Comparison of ENCODE assay signal across 22 cellular contexts in genomic region chr19:41745761-41746160, GRCh38. TPM values are rescaled to one million over a fixed set of nuclear protein-coding genes. Genes with fewer than 3 reads are reported as not detected.
"Had no signal": no experiment of that assay in that cellular context is flagged by ENCODE, and none has a peak within 500 bp of the region (broad histone marks: within the 10 kb centered on the region; RNA-seq: fewer than 3 reads in every experiment).

No MANE protein-coding gene starts in this region.

- H3K9me3 Mint-ChIP-seq: activated CD4-positive, alpha-beta T cell treated with anti-CD3 and anti-CD28 coated beads, Interleukin-2, amount 10 ng/mL, durations not matched to agents 24 days and 14 days; activated naive CD8-positive, alpha-beta T cell treated with anti-CD3 and anti-CD28 coated beads, Interleukin-2, amount 50 U/mL, for 24 hours; effector memory CD8-positive, alpha-beta T cell; nephron had no signal

- H3K4me1 ChIP-seq: breast epithelium, right atrium auricular region had no signal

- H3K4me3 Mint-ChIP-seq: activated CD4-positive, alpha-beta T cell treated with anti-CD3 and anti-CD28 coated beads, Interleukin-2, amount 10 ng/mL, durations not matched to agents 24 days and 14 days; activated naive CD8-positive, alpha-beta T cell treated with anti-CD3 and anti-CD28 coated beads, Interleukin-2, amount 50 U/mL, for 24 hours; effector memory CD8-positive, alpha-beta T cell; nephron had no signal

- H3K4me1 Mint-ChIP-seq: nephron had no signal

- H3K27ac Mint-ChIP-seq: activated CD4-positive, alpha-beta T cell treated with anti-CD3 and anti-CD28 coated beads, Interleukin-2, amount 10 ng/mL, durations not matched to agents 24 days and 14 days; activated naive CD8-positive, alpha-beta T cell treated with anti-CD3 and anti-CD28 coated beads, Interleukin-2, amount 50 U/mL, for 24 hours; effector memory CD8-positive, alpha-beta T cell; nephron; progenitor cell of endocrine pancreas had no signal

- FAIRE-seq: frontal cortex had no signal

- H3K27ac ChIP-seq: breast epithelium, right atrium auricular region had no signal

- ATAC-seq: effector memory CD8-positive, alpha-beta T cell had no signal

- DNase-seq: activated CD4-positive, alpha-beta T cell treated with anti-CD3 and anti-CD28 coated beads, Interleukin-2, amount 10 ng/mL, durations not matched to agents 24 days and 14 days; activated CD4-positive, CD25-positive, alpha-beta regulatory T cell; activated CD8-positive, alpha-beta memory T cell treated with anti-CD3 and anti-CD28 coated beads, Interleukin-2, amount 50 U/mL, for 48 hours; activated gamma-delta T cell treated with Interleukin-2 at 50 U/mL for 16 hours; activated naive CD8-positive, alpha-beta T cell treated with anti-CD3 and anti-CD28 coated beads, Interleukin-2, amount 50 U/mL, for 24 hours; aorta; dermis blood vessel endothelial cell; effector memory CD8-positive, alpha-beta T cell; mesendoderm; stimulated activated CD4-positive, alpha-beta T cell treated with anti-CD3 and anti-CD28 coated beads, Interleukin-4, amount 100 ng/mL, for 24 hours; stimulated activated naive CD4-positive, alpha-beta T cell had no signal

- H3K4me3 ChIP-seq: breast epithelium, right atrium auricular region had no signal

- H3K36me3 ChIP-seq: breast epithelium, right atrium auricular region had no signal

- H3K9me3 ChIP-seq: breast epithelium, right atrium auricular region had no signal

RNA-seq across cellular contexts. Expression of gene CEACAM6, which starts 9.6 kb away (rescaled TPM):
- total RNA-seq: activated CD4-positive, alpha-beta T cell treated with anti-CD3 and anti-CD28 coated beads, Interleukin-2, amount 10 ng/mL, durations not matched to agents 24 days and 14 days; dermis blood vessel endothelial cell; frontal cortex; right atrium auricular region; T-helper 2 cell treated with Interferon-gamma antibody and Interleukin-4, amounts not matched to agents 100 ng/mL and 5 ng/mL, for 36 hours had no signal

RNA-seq across cellular contexts. Expression of gene CEACAM5, which starts 37.3 kb away (rescaled TPM):
- total RNA-seq: activated CD4-positive, alpha-beta T cell treated with anti-CD3 and anti-CD28 coated beads, Interleukin-2, amount 10 ng/mL, durations not matched to agents 24 days and 14 days; dermis blood vessel endothelial cell; frontal cortex; omental fat pad; progenitor cell of endocrine pancreas; right atrium auricular region; skeletal muscle tissue; T-helper 2 cell treated with Interferon-gamma antibody and Interleukin-4, amounts not matched to agents 100 ng/mL and 5 ng/mL, for 36 hours had no signal

RNA-seq across cellular contexts. Expression of gene CEACAM3, which starts 50.6 kb away (rescaled TPM):
- total RNA-seq: activated CD4-positive, alpha-beta T cell treated with anti-CD3 and anti-CD28 coated beads, Interleukin-2, amount 10 ng/mL, durations not matched to agents 24 days and 14 days; cerebellum; dermis blood vessel endothelial cell; frontal cortex; lower leg skin; progenitor cell of endocrine pancreas; right atrium auricular region; skeletal muscle tissue; T-helper 2 cell treated with Interferon-gamma antibody and Interleukin-4, amounts not matched to agents 100 ng/mL and 5 ng/mL, for 36 hours; ureter had no signal
- polyA plus RNA-seq: aorta had no signal

RNA-seq across cellular contexts. Expression of gene CEACAM7, which starts 57.7 kb away (rescaled TPM):
- total RNA-seq: activated CD4-positive, alpha-beta T cell treated with anti-CD3 and anti-CD28 coated beads, Interleukin-2, amount 10 ng/mL, durations not matched to agents 24 days and 14 days; frontal cortex; omental fat pad; progenitor cell of endocrine pancreas; right atrium auricular region; skeletal muscle tissue; T-helper 2 cell treated with Interferon-gamma antibody and Interleukin-4, amounts not matched to agents 100 ng/mL and 5 ng/mL, for 36 hours had no signal
